In genomic region chr7:73478549-73478948, GRCh38 we compare ENCODE assay signal across 19 cellular contexts. TPM values are rescaled to one million over a fixed set of nuclear protein-coding genes. Genes with fewer than 3 reads are reported as not detected.
A peak's percentile ranks its signal among the peaks of the same experiment; 100 is the strongest.
DNase-seq lines count a peak whose midpoint lies in the region; ATAC-seq, FAIRE-seq and TF ChIP-seq lines count a peak whose summit lies in the region.
"Had no signal": no experiment of that assay in that cellular context is flagged by ENCODE, and none has a peak within 500 bp of the region (broad histone marks: within the 10 kb centered on the region; RNA-seq: fewer than 3 reads in every experiment).

No MANE protein-coding gene starts in this region.

- no peak for TF ChIP-seq CTCF in cardiac muscle cell (IDR thresholded peaks at IDR 0.05; ENCODE audit: low read depth, low read length)
- TF ChIP-seq CTCF in K562 (IDR thresholded peaks at IDR 0.05 in 2 of 3, conservative IDR thresholded peaks at IDR 0.05 in 1 of 3; ENCODE audit: insufficient read depth in 2 of 3, low read depth in 1 of 3, low read length in 3 of 3) = no peak
- TF ChIP-seq CTCF in smooth muscle cell (IDR thresholded peaks at IDR 0.05; ENCODE audit: borderline replicate concordance, insufficient read depth, poor library complexity, severe bottlenecking) = no peak

- peak overlapping the region; percentile 35 for H3K27ac Mint-ChIP-seq in activated CD4-positive, alpha-beta memory T cell treated with anti-CD3 and anti-CD28 coated beads, Interleukin-2, amount 10 ng/mL, durations not matched to agents 7 days and 5 days
- H3K27ac Mint-ChIP-seq in activated CD4-positive, alpha-beta memory T cell treated with anti-CD3 and anti-CD28 coated beads for 36 hours = no peak overlapping the region

- no peaks in the 10 kb centered on the region for H3K9me1 ChIP-seq in K562 (ENCODE audit: control insufficient read depth, insufficient read depth, low read length)

- H3K36me3 Mint-ChIP-seq in activated CD4-positive, alpha-beta memory T cell treated with anti-CD3 and anti-CD28 coated beads, Interleukin-2, amount 10 ng/mL, durations not matched to agents 7 days and 5 days (ENCODE audit: low read depth) = peaks cover 78% of the 10 kb centered on the region
- peaks cover 47% of the 10 kb centered on the region for H3K36me3 Mint-ChIP-seq in activated CD4-positive, alpha-beta memory T cell treated with anti-CD3 and anti-CD28 coated beads for 36 hours

- H3K27ac ChIP-seq in cardiac muscle cell (peak overlapping the region; percentile 49), K562 (ENCODE audit: extremely low read depth, low read depth, low read length) (no peak overlapping the region), smooth muscle cell (ENCODE audit: low read depth) (peak overlapping the region; percentile 9)
- H3K27ac ChIP-seq: 22Rv1, GM23248, HL-60 had no signal

- H3K4me2 ChIP-seq in K562 (ENCODE audit: insufficient read depth, low read length) = no peak overlapping the region
- no peak overlapping the region for H3K4me2 ChIP-seq in smooth muscle cell

- H3F3A ChIP-seq in smooth muscle cell (ENCODE audit: low read depth) = no peaks in the 10 kb centered on the region

- H3K79me2 ChIP-seq in K562 (ENCODE audit: control insufficient read depth, insufficient read depth, low read length) (peaks cover 76% of the 10 kb centered on the region), smooth muscle cell (ENCODE audit: low read depth) (peaks cover 52% of the 10 kb centered on the region)

- peaks cover 44% of the 10 kb centered on the region for H3K36me3 ChIP-seq in cardiac muscle cell
- peaks cover 89% of the 10 kb centered on the region for H3K36me3 ChIP-seq in K562 (ENCODE audit: control insufficient read depth, insufficient read depth, low read length)
- peaks cover 28% of the 10 kb centered on the region for H3K36me3 ChIP-seq in smooth muscle cell (ENCODE audit: low read depth)

- H3K4me3 ChIP-seq in cardiac muscle cell (no peak overlapping the region), K562 (no peak overlapping the region), smooth muscle cell (no peak overlapping the region)
- H3K4me3 ChIP-seq: GM12878, GM23248 had no signal

- H3K4me1 ChIP-seq in cardiac muscle cell (ENCODE audit: low read depth) (peaks cover 13% of the 10 kb centered on the region), K562 (replicated peaks in 1 of 2; ENCODE audit: control insufficient read depth in 2 of 2, insufficient read depth in 2 of 2, low read length in 2 of 2) (peaks cover 0 to 11% of the 10 kb centered on the region in 2 experiments; a peak in 2 of 5 replicates), smooth muscle cell (ENCODE audit: low read depth) (peaks cover 4% of the 10 kb centered on the region)

- no peak for DNase-seq in activated CD4-positive, alpha-beta memory T cell treated with anti-CD3 and anti-CD28 coated beads, Interleukin-2, amount 10 ng/mL, durations not matched to agents 7 days and 5 days
- DNase-seq in activated CD4-positive, alpha-beta memory T cell treated with anti-CD3 and anti-CD28 coated beads for 36 hours = no peak
- DNase-seq in cardiac muscle cell (ENCODE audit: low read depth in 1 of 2, low spot score in 1 of 2) = no peak
- no peak for DNase-seq in Right ventricle myocardium inferior (ENCODE audit: missing footprints)
- DNase-seq in K562 (ENCODE audit: extremely low read depth in 1 of 4, low spot score in 3 of 4) = no peak
- DNase-seq in smooth muscle cell (lab: John Stamatoyannopoulos, UW; ENCODE audit: unreplicated experiment) = no peak
- DNase-seq in DMS79 treated with DMSO at 0.1 percent for 48 hours (lab: John Stamatoyannopoulos, UW) = no peak
- no peak for DNase-seq in NCI-H1694 (lab: John Stamatoyannopoulos, UW)
- DNase-seq: Calu3, DMS 273 treated with DMSO at 0.1 percent for 48 hours, GM23248 had no signal

- no TSS peak for BruUV-seq in K562 (replicated peaks; lab: Mats Ljungman, UMichigan)

- no peaks in the 10 kb centered on the region for H3K27me3 ChIP-seq in cardiac muscle cell
- H3K27me3 ChIP-seq in K562 (ENCODE audit: control insufficient read depth in 2 of 2, insufficient read depth in 2 of 2, low read length in 2 of 2) = no peaks in the 10 kb centered on the region
- no peaks in the 10 kb centered on the region for H3K27me3 ChIP-seq in smooth muscle cell (ENCODE audit: low read depth)

- intact Hi-C loops in activated CD4-positive, alpha-beta memory T cell treated with anti-CD3 and anti-CD28 coated beads for 36 hours (cut with micrococcal nuclease) = loop anchor here (2.0 kb wide), 1 partner anchor 26 kb away; no protein-coding TSS in a partner anchor
- intact Hi-C loops in Right ventricle myocardium inferior (cut with DNase I) = no loop called here
- intact Hi-C loops in K562 (cut with micrococcal nuclease) = no loop called here

- no peaks in the 10 kb centered on the region for H3K9me3 Mint-ChIP-seq in activated CD4-positive, alpha-beta memory T cell treated with anti-CD3 and anti-CD28 coated beads, Interleukin-2, amount 10 ng/mL, durations not matched to agents 7 days and 5 days
- no peaks in the 10 kb centered on the region for H3K9me3 Mint-ChIP-seq in activated CD4-positive, alpha-beta memory T cell treated with anti-CD3 and anti-CD28 coated beads for 36 hours

- H2AFZ ChIP-seq in K562 (ENCODE audit: low read depth, low read length) = no peak overlapping the region
- no peak overlapping the region for H2AFZ ChIP-seq in smooth muscle cell (ENCODE audit: low read depth)
- H2AFZ ChIP-seq: GM23248 had no signal

- no peak for TF ChIP-seq RAD21 in K562 (CRISPR knock-in tag; conservative IDR thresholded peaks at IDR 0.05 in 1 of 2, IDR thresholded peaks at IDR 0.05 in 1 of 2)

- H3K9me3 ChIP-seq in cardiac muscle cell (ENCODE audit: low read depth) = no peaks in the 10 kb centered on the region
- no peaks in the 10 kb centered on the region for H3K9me3 ChIP-seq in K562 (replicated peaks; ENCODE audit: control insufficient read depth, insufficient read depth, low read depth, low read length)
- H3K9me3 ChIP-seq in smooth muscle cell (replicated peaks; ENCODE audit: low read depth) = no peaks in the 10 kb centered on the region

- no peak for TF ChIP-seq EP300 in K562 (IDR thresholded peaks at IDR 0.05; ENCODE audit: low read length)

- no peak for FAIRE-seq in K562 (lab: Jason Lieb, UNC)
- FAIRE-seq: GM12878, GM18507, H54 had no signal

- in situ Hi-C loops in K562 (cut with MboI) = no loop called here

- no peak for TF ChIP-seq POLR2A in K562 (conservative IDR thresholded peaks at IDR 0.05)

- peaks cover 18% of the 10 kb centered on the region for H3K4me1 Mint-ChIP-seq in activated CD4-positive, alpha-beta memory T cell treated with anti-CD3 and anti-CD28 coated beads, Interleukin-2, amount 10 ng/mL, durations not matched to agents 7 days and 5 days
- H3K4me1 Mint-ChIP-seq in activated CD4-positive, alpha-beta memory T cell treated with anti-CD3 and anti-CD28 coated beads for 36 hours (ENCODE audit: low read depth) = peaks cover 17% of the 10 kb centered on the region

- H3K4me3 Mint-ChIP-seq in activated CD4-positive, alpha-beta memory T cell treated with anti-CD3 and anti-CD28 coated beads, Interleukin-2, amount 10 ng/mL, durations not matched to agents 7 days and 5 days = no peak overlapping the region
- no peak overlapping the region for H3K4me3 Mint-ChIP-seq in activated CD4-positive, alpha-beta memory T cell treated with anti-CD3 and anti-CD28 coated beads for 36 hours
- H3K4me3 Mint-ChIP-seq: CD14-positive monocyte had no signal

- CTCF ChIA-PET in activated CD4-positive, alpha-beta memory T cell treated with anti-CD3 and anti-CD28 coated beads, Interleukin-2, amount 10 ng/mL, durations not matched to agents 7 days and 5 days (lab: Charles Lee) = no interaction called here
- CTCF ChIA-PET in activated CD4-positive, alpha-beta memory T cell treated with anti-CD3 and anti-CD28 coated beads for 36 hours (lab: Charles Lee) = no interaction called here
- CTCF ChIA-PET in K562 (lab: Yijun Ruan, JAX; ENCODE audit: low intra/inter-chr PET ratio) = no interaction called here

- POLR2A ChIA-PET in activated CD4-positive, alpha-beta memory T cell treated with anti-CD3 and anti-CD28 coated beads, Interleukin-2, amount 10 ng/mL, durations not matched to agents 7 days and 5 days (lab: Charles Lee) = no interaction called here
- POLR2A ChIA-PET in activated CD4-positive, alpha-beta memory T cell treated with anti-CD3 and anti-CD28 coated beads for 36 hours (lab: Charles Lee) = no interaction called here
- POLR2A ChIA-PET in K562 (lab: Yijun Ruan, JAX) = interaction anchor here (1.5 kb wide), 1 partner anchor 9 kb away, joined by 4 read pairs; no protein-coding TSS in a partner anchor

- no peaks in the 10 kb centered on the region for H3K27me3 Mint-ChIP-seq in activated CD4-positive, alpha-beta memory T cell treated with anti-CD3 and anti-CD28 coated beads, Interleukin-2, amount 10 ng/mL, durations not matched to agents 7 days and 5 days
- no peaks in the 10 kb centered on the region for H3K27me3 Mint-ChIP-seq in activated CD4-positive, alpha-beta memory T cell treated with anti-CD3 and anti-CD28 coated beads for 36 hours

- no peak for ATAC-seq in Right ventricle myocardium inferior
- no peak for ATAC-seq in K562
- ATAC-seq: GM12878, HCT116 had no signal

- H4K20me1 ChIP-seq in K562 (replicated peaks; ENCODE audit: control insufficient read depth, insufficient read depth, low read length) = no peaks in the 10 kb centered on the region
- H4K20me1 ChIP-seq in smooth muscle cell (ENCODE audit: low read depth) = peaks cover 68% of the 10 kb centered on the region

- H3K9ac ChIP-seq in K562 (ENCODE audit: insufficient read depth in 1 of 2, low read depth in 2 of 2, low read length in 2 of 2) (no peak overlapping the region), smooth muscle cell (ENCODE audit: low read depth) (no peak overlapping the region)
- H3K9ac ChIP-seq: GM23248 had no signal

RNA-seq across cellular contexts. Expression of gene BAZ1B, which starts 43.5 kb away (rescaled TPM):
- total RNA-seq in activated CD4-positive, alpha-beta memory T cell treated with anti-CD3 and anti-CD28 coated beads, Interleukin-2, amount 10 ng/mL, durations not matched to agents 7 days and 5 days = 10 to 100 TPM; 84.5 to 86.2 TPM
- total RNA-seq in activated CD4-positive, alpha-beta memory T cell treated with anti-CD3 and anti-CD28 coated beads for 36 hours = 10 to 100 TPM; 82.3 to 83.8 TPM
- total RNA-seq in cardiac muscle cell (35.1 and 42.5 TPM in 2 replicates), Right ventricle myocardium inferior (40.9 TPM), K562 (2014; rRNA removed) (79.5 and 89.0 TPM in 2 replicates), K562 (2014; rRNA removed; fragmentation: Illumina TruSeq; extraction: Trizol) (129 and 136 TPM in 2 replicates), K562 (2015; rRNA removed; fragmentation: Illumina TruSeq; extraction: Trizol) (131 and 134 TPM in 2 replicates), K562 (2021) (100 and 107 TPM in 2 replicates), smooth muscle cell (43.9 and 48.8 TPM in 2 replicates)
- polyA plus RNA-seq in cardiac muscle cell (18.1 and 19.7 TPM in 2 replicates), K562 (2011; rRNA removed) (28.8 and 50.9 TPM in 2 replicates), K562 (2014; fragmentation: Illumina TruSeq; extraction: Trizol) (94.3 and 110 TPM in 2 replicates), K562 (2014; fragmentation: Nextera tagmentation; extraction: Ambion mirVana) (10 to 100 TPM; 15.0 to 27.5 TPM), K562 (2014; rRNA removed) (56.3 and 68.4 TPM in 2 replicates), smooth muscle cell (20.1 and 23.9 TPM in 2 replicates)
- 64.1 and 159 TPM in 2 replicates for total RNA-seq in K562 (2011; cell fraction: chromatin; rRNA removed; ENCODE audit: low replicate concordance)
- 37.9 and 44.9 TPM in 2 replicates for total RNA-seq in K562 (2011; cell fraction: nucleolus; rRNA removed)
- total RNA-seq in K562 (2011; cell fraction: nucleoplasm; rRNA removed) = 79.0 and 92.8 TPM in 2 replicates
- 22.0 and 24.5 TPM in 2 replicates for polyA plus RNA-seq in K562 (2011; cell fraction: cytosol; rRNA removed)
- 25.8 and 37.2 TPM in 2 replicates for polyA plus RNA-seq in K562 (2011; cell fraction: nucleus; rRNA removed)
- 63.5 and 70.7 TPM in 2 replicates for polyA plus RNA-seq in K562 (2012)
- 81.7 and 114 TPM in 2 replicates for polyA minus RNA-seq in K562 (2011; rRNA and poly(A)+ RNA removed)
- polyA minus RNA-seq in K562 (2011; cell fraction: cytosol; rRNA and poly(A)+ RNA removed) = 41.5 and 59.2 TPM in 2 replicates
- polyA minus RNA-seq in K562 (2011; cell fraction: nucleus; rRNA and poly(A)+ RNA removed) = 19.9 and 33.0 TPM in 2 replicates

RNA-seq across cellular contexts. Expression of gene FZD9, which starts 45.0 kb away (rescaled TPM):
- total RNA-seq in activated CD4-positive, alpha-beta memory T cell treated with anti-CD3 and anti-CD28 coated beads, Interleukin-2, amount 10 ng/mL, durations not matched to agents 7 days and 5 days = not detected
- under 1 TPM in 1 of 2 experiments, not detected in 1; 0.10 TPM for total RNA-seq in activated CD4-positive, alpha-beta memory T cell treated with anti-CD3 and anti-CD28 coated beads for 36 hours
- total RNA-seq in cardiac muscle cell = 4.4 and 5.6 TPM in 2 replicates
- 2.5 and 3.8 TPM in 2 replicates for polyA plus RNA-seq in cardiac muscle cell
- total RNA-seq in Right ventricle myocardium inferior = 0.46 TPM
- 0.28 and 2.8 TPM in 2 replicates for total RNA-seq in K562 (2011; cell fraction: chromatin; rRNA removed; ENCODE audit: low replicate concordance)
- 5.0 and 5.1 TPM in 2 replicates for total RNA-seq in K562 (2011; cell fraction: nucleolus; rRNA removed)
- 1.1 and 1.6 TPM in 2 replicates for total RNA-seq in K562 (2011; cell fraction: nucleoplasm; rRNA removed)
- total RNA-seq in K562 (2014; rRNA removed) = 2.1 and 2.7 TPM in 2 replicates
- total RNA-seq in K562 (2014; rRNA removed; fragmentation: Illumina TruSeq; extraction: Trizol) = 0.10 and 0.11 TPM in 2 replicates
- total RNA-seq in K562 (2015; rRNA removed; fragmentation: Illumina TruSeq; extraction: Trizol) = 0.33 and 0.34 TPM in 2 replicates
- 1.7 TPM in 2 replicates for total RNA-seq in K562 (2021)
- polyA plus RNA-seq in K562 (2011; rRNA removed) = 0.27 and 0.32 TPM in 2 replicates
- 0.44 and 2.1 TPM in 2 replicates for polyA plus RNA-seq in K562 (2011; cell fraction: cytosol; rRNA removed)
- 0.35 and 0.71 TPM in 2 replicates for polyA plus RNA-seq in K562 (2011; cell fraction: nucleus; rRNA removed)
- polyA plus RNA-seq in K562 (2012) = 0.32 and 0.55 TPM in 2 replicates
- 0.07 and 0.33 TPM in 2 replicates for polyA plus RNA-seq in K562 (2014; fragmentation: Illumina TruSeq; extraction: Trizol)
- not detected for polyA plus RNA-seq in K562 (2014; fragmentation: Nextera tagmentation; extraction: Ambion mirVana)
- 0.46 and 0.82 TPM in 2 replicates for polyA plus RNA-seq in K562 (2014; rRNA removed)
- polyA minus RNA-seq in K562 (2011; rRNA and poly(A)+ RNA removed) = 0.15 and 0.21 TPM in 2 replicates
- 0.91 and 0.95 TPM in 2 replicates for polyA minus RNA-seq in K562 (2011; cell fraction: cytosol; rRNA and poly(A)+ RNA removed)
- 2.2 and 2.4 TPM in 2 replicates for polyA minus RNA-seq in K562 (2011; cell fraction: nucleus; rRNA and poly(A)+ RNA removed)
- 0.58 and 1.3 TPM in 2 replicates for total RNA-seq in smooth muscle cell
- 1.6 and 3.3 TPM in 2 replicates for polyA plus RNA-seq in smooth muscle cell
- total RNA-seq: G401, GM12878 had no signal
